24 cellular contexts compared by ENCODE assay signal in the genomic region with DNA sequence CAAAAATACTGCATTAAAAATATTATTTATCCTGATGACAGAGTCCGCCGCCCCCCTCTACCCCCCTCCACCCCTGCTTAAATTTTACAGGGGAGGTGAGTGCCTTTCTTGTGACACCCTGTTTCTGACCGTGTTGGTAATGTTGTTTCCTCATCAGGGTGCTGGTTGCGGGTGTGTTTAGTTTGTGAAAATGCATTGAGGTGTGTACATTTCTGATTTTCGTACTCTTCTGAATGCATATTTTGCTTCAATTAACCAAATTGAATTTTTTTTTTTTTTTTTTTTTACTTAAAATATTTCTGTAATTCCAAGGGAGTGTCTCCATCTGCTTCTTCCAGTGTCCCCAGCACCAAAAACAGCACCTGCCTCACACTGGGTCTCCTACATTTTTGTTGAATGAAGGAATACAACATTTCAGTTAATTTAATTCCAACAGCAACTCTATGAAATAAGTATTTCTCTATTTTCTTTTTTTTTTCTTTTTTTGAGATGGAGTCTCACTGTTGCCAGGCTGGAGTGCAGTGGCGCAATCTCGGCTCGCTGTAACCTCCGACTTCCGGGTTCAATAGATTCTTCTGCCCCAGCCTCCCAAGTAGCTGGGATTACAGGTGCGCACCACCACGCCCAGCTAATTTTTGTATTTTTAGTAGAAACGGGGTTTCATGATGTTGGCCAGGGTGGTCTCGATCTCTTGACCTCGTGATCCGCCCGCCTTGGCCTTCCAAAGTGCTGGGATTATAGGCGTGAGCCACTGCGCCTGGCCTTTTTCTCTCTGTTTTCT. TPM values are rescaled to one million over a fixed set of nuclear protein-coding genes. Genes with fewer than 3 reads are reported as not detected.
A peak's percentile ranks its signal among the peaks of the same experiment; 100 is the strongest.
DNase-seq lines count a peak whose midpoint lies in the region; ATAC-seq, FAIRE-seq and TF ChIP-seq lines count a peak whose summit lies in the region.
"Had no signal": no experiment of that assay in that cellular context is flagged by ENCODE, and none has a peak within 500 bp of the region (broad histone marks: within the 10 kb centered on the region; RNA-seq: fewer than 3 reads in every experiment).

No MANE protein-coding gene starts in this region.

- no peak overlapping the region for H2BK120ac ChIP-seq in mesenchymal stem cell (ENCODE audit: low read depth, low read length)

- no peaks in the 10 kb centered on the region for H4K20me1 ChIP-seq in astrocyte (ENCODE audit: insufficient read depth, low read length)

- ATAC-seq in HG03457 (IDR thresholded peaks at IDR 0.05; ENCODE audit: unreplicated experiment), result no peak
- ATAC-seq: activated CD4-positive, alpha-beta T cell treated with anti-CD3 and anti-CD28 coated beads for 36 hours; activated CD8-positive, alpha-beta memory T cell treated with anti-CD3 and anti-CD28 coated beads, Interleukin-2, amount 10 ng/mL, durations not matched to agents 7 days and 5 days; effector memory CD8-positive, alpha-beta T cell; heart right ventricle; mucosa of descending colon; T-cell had no signal

- no peak overlapping the region for H2BK12ac ChIP-seq in mesenchymal stem cell (ENCODE audit: low read length in 2 of 2)

- H2AFZ ChIP-seq in astrocyte (ENCODE audit: low read depth, low read length), result no peak overlapping the region
- H2AFZ ChIP-seq in mesenchymal stem cell (ENCODE audit: low read depth, low read length), result no peak overlapping the region

- H3K27ac ChIP-seq in cardiac muscle cell, result peak overlapping the region; percentile 98
- H3K27ac ChIP-seq in right atrium auricular region, result no peak overlapping the region
- peak overlapping the region; percentile 78 for H3K27ac ChIP-seq in astrocyte (ENCODE audit: low read depth, low read length)
- H3K27ac ChIP-seq in mesenchymal stem cell (ENCODE audit: low read length, poor library complexity, severe bottlenecking), result peak overlapping the region; percentile 14
- H3K27ac ChIP-seq: heart right ventricle, KMS-11, left ventricle myocardium inferior had no signal

- no peaks in the 10 kb centered on the region for H3K9me3 ChIP-seq in cardiac muscle cell (ENCODE audit: low read depth)
- H3K9me3 ChIP-seq in right atrium auricular region, result no peaks in the 10 kb centered on the region
- H3K9me3 ChIP-seq in astrocyte (ENCODE audit: insufficient read depth, low read depth, low read length), result no peaks in the 10 kb centered on the region
- H3K9me3 ChIP-seq in mesenchymal stem cell (ENCODE audit: control insufficient read depth, low read length), result no peaks in the 10 kb centered on the region
- H3K9me3 ChIP-seq: heart right ventricle, left ventricle myocardium inferior, mucosa of descending colon had no signal

- H2AK5ac ChIP-seq in mesenchymal stem cell (ENCODE audit: low read length, severe bottlenecking), result peak overlapping the region; percentile 64

- H3K9ac ChIP-seq in astrocyte (ENCODE audit: low read length), result peak overlapping the region; percentile 71
- no peak overlapping the region for H3K9ac ChIP-seq in mesenchymal stem cell (ENCODE audit: low read length)
- H3K9ac ChIP-seq: KMS-11 had no signal

- peak overlapping the region; percentile 36 for H2BK5ac ChIP-seq in mesenchymal stem cell (ENCODE audit: low read depth, low read length, poor library complexity, severe bottlenecking)

- H3K4me1 ChIP-seq in cardiac muscle cell (ENCODE audit: low read depth), result peaks cover 47% of the 10 kb centered on the region
- H3K4me1 ChIP-seq in right atrium auricular region, result peaks cover 0 to 22% of the 10 kb centered on the region in 2 donors
- peaks cover 32% of the 10 kb centered on the region for H3K4me1 ChIP-seq in astrocyte (ENCODE audit: insufficient read depth, low read length)
- peaks cover 30% of the 10 kb centered on the region for H3K4me1 ChIP-seq in mesenchymal stem cell (ENCODE audit: control insufficient read depth, insufficient read depth, low read depth, low read length)

- TF ChIP-seq CTCF in cardiac muscle cell (IDR thresholded peaks at IDR 0.05; ENCODE audit: low read depth, low read length), result no peak
- TF ChIP-seq CTCF in right atrium auricular region (IDR thresholded peaks at IDR 0.05), result no peak
- TF ChIP-seq CTCF in astrocyte (IDR thresholded peaks at IDR 0.05; ENCODE audit: insufficient read depth, low read depth, low read length), result no peak

- H3K4me3 ChIP-seq in cardiac muscle cell (no peak overlapping the region), right atrium auricular region (no peak overlapping the region), astrocyte (ENCODE audit: insufficient read depth, low read depth, low read length) (no peak overlapping the region), mesenchymal stem cell (ENCODE audit: insufficient read depth in 1 of 2, low read depth in 1 of 2, low read length in 2 of 2) (no peak overlapping the region)
- H3K4me3 ChIP-seq: heart right ventricle, left ventricle myocardium inferior, mucosa of descending colon had no signal

- POLR2A ChIA-PET in HEK293T (lab: Yijun Ruan, JAX), result interaction anchor here (2.0 kb wide), 1 partner anchor 10 kb away, joined by 5 read pairs; no protein-coding TSS in a partner anchor

- H3K4me2 ChIP-seq in astrocyte (ENCODE audit: low read length) (peak overlapping the region; percentile 66), mesenchymal stem cell (ENCODE audit: low read length, poor library complexity, severe bottlenecking) (no peak overlapping the region)
- H3K4me2 ChIP-seq: KMS-11 had no signal

- no peak overlapping the region for H3K4ac ChIP-seq in mesenchymal stem cell (ENCODE audit: low read depth in 1 of 2, low read length in 2 of 2)

- H3K14ac ChIP-seq in mesenchymal stem cell (ENCODE audit: low read length in 2 of 2), result no peak overlapping the region

- H3K18ac ChIP-seq in mesenchymal stem cell (ENCODE audit: low read depth in 1 of 2, low read length in 2 of 2), result no peak overlapping the region

- H3K79me2 ChIP-seq in astrocyte (ENCODE audit: insufficient read depth, low read length), result peaks cover 16% of the 10 kb centered on the region

- H3K4me3 Mint-ChIP-seq in astrocyte (ENCODE audit: unreplicated experiment), result no peak overlapping the region
- H3K4me3 Mint-ChIP-seq: activated CD4-positive, alpha-beta T cell treated with anti-CD3 and anti-CD28 coated beads for 36 hours; activated CD8-positive, alpha-beta memory T cell treated with anti-CD3 and anti-CD28 coated beads, Interleukin-2, amount 10 ng/mL, durations not matched to agents 7 days and 5 days; effector memory CD8-positive, alpha-beta T cell; T-cell had no signal

- H3K36me3 Mint-ChIP-seq in astrocyte (ENCODE audit: low read depth, unreplicated experiment), result peaks cover 2% of the 10 kb centered on the region
- H3K36me3 Mint-ChIP-seq: activated naive CD8-positive, alpha-beta T cell treated with anti-CD3 and anti-CD28 coated beads for 36 hours; T-cell had no signal

- H3K27me3 ChIP-seq in cardiac muscle cell, result no peaks in the 10 kb centered on the region
- H3K27me3 ChIP-seq in right atrium auricular region, result no peaks in the 10 kb centered on the region
- H3K27me3 ChIP-seq in astrocyte (ENCODE audit: insufficient read depth, low read length), result no peaks in the 10 kb centered on the region
- peaks cover 0 to 7% of the 10 kb centered on the region in 2 experiments for H3K27me3 ChIP-seq in mesenchymal stem cell (ENCODE audit: control insufficient read depth in 1 of 2, insufficient read depth in 1 of 2, low read length in 2 of 2)

- no peaks in the 10 kb centered on the region for H3K27me3 Mint-ChIP-seq in astrocyte (ENCODE audit: low read depth, unreplicated experiment)
- H3K27me3 Mint-ChIP-seq: activated naive CD8-positive, alpha-beta T cell treated with anti-CD3 and anti-CD28 coated beads for 36 hours; effector memory CD8-positive, alpha-beta T cell; T-cell had no signal

- CTCF ChIA-PET in HEK293T (lab: Yijun Ruan, JAX), result no interaction called here

- peaks cover 46% of the 10 kb centered on the region for H3K4me1 Mint-ChIP-seq in astrocyte (ENCODE audit: low read depth, unreplicated experiment)

- H4K91ac ChIP-seq in mesenchymal stem cell (ENCODE audit: low read length), result no peak overlapping the region

- peaks cover 12% of the 10 kb centered on the region for H3K79me1 ChIP-seq in mesenchymal stem cell (replicated peaks; ENCODE audit: low read length, poor library complexity, severe bottlenecking)

- no peak overlapping the region for H4K8ac ChIP-seq in mesenchymal stem cell (ENCODE audit: low read length)

- no peak overlapping the region for H2BK15ac ChIP-seq in mesenchymal stem cell (ENCODE audit: low read depth, poor library complexity, severe bottlenecking)

- H3K36me3 ChIP-seq in cardiac muscle cell (no peaks in the 10 kb centered on the region), right atrium auricular region (no peaks in the 10 kb centered on the region), astrocyte (ENCODE audit: insufficient read depth, low read length) (no peaks in the 10 kb centered on the region), mesenchymal stem cell (ENCODE audit: control insufficient read depth in 1 of 2, insufficient read depth in 2 of 2, low read depth in 1 of 2, low read length in 2 of 2) (no peaks in the 10 kb centered on the region)
- H3K36me3 ChIP-seq: heart right ventricle, left ventricle myocardium inferior had no signal

- H3K27ac Mint-ChIP-seq in astrocyte (ENCODE audit: unreplicated experiment), result peak overlapping the region; percentile 91
- H3K27ac Mint-ChIP-seq: activated CD8-positive, alpha-beta memory T cell treated with anti-CD3 and anti-CD28 coated beads, Interleukin-2, amount 10 ng/mL, durations not matched to agents 7 days and 5 days; activated naive CD8-positive, alpha-beta T cell treated with anti-CD3 and anti-CD28 coated beads for 36 hours; T-cell had no signal

- no peak overlapping the region for H3K23ac ChIP-seq in mesenchymal stem cell (ENCODE audit: low read length in 2 of 2)

- no peaks in the 10 kb centered on the region for H3K9me3 Mint-ChIP-seq in astrocyte (ENCODE audit: unreplicated experiment)
- H3K9me3 Mint-ChIP-seq: activated naive CD8-positive, alpha-beta T cell treated with anti-CD3 and anti-CD28 coated beads for 36 hours; effector memory CD8-positive, alpha-beta T cell; immature natural killer cell; T-cell had no signal

- WGBS in mesenchymal stem cell, result 97% methylated on average over 14 of the region's 19 CpGs

- FAIRE-seq in astrocyte (lab: Jason Lieb, UNC), result no peak
- FAIRE-seq: D721Med, TTC549 had no signal

- DNase-seq in cardiac muscle cell (ENCODE audit: low read depth in 1 of 2, low spot score in 1 of 2) (no peak), right atrium auricular region (ENCODE audit: low spot score) (no peak), astrocyte (ENCODE audit: low read depth) (no peak), mesenchymal stem cell (no peak), HEK293T (ENCODE audit: extremely low spot score) (no peak), KG1 (lab: John Stamatoyannopoulos, UW) (no peak)
- DNase-seq in activated CD4-positive, alpha-beta T cell treated with anti-CD3 and anti-CD28 coated beads for 4 hours, result no peak
- DNase-seq: activated CD8-positive, alpha-beta memory T cell treated with anti-CD3 and anti-CD28 coated beads, Interleukin-2, amount 10 ng/mL, durations not matched to agents 7 days and 5 days; C1 segment of cervical spinal cord; effector memory CD8-positive, alpha-beta T cell; heart right ventricle; immature natural killer cell; left ventricle myocardium inferior; NCI-H1105 treated with DMSO at 0.1 percent for 48 hours; NCI-H2107; NCI-H524 treated with DMSO at 0.1 percent for 48 hours; T-cell had no signal

RNA-seq across cellular contexts. Expression of a gene that starts 5.6 kb away (rescaled TPM):
- total RNA-seq in cardiac muscle cell (714 and 748 TPM in 2 replicates), right atrium auricular region (10 to 100 TPM; 25.0 to 51.5 TPM), astrocyte (506 and 521 TPM in 2 replicates)
- polyA plus RNA-seq in cardiac muscle cell, result 215 and 243 TPM in 2 replicates
- polyA plus RNA-seq in mesenchymal stem cell (2013, experiment 1 of 2), result 64.6 TPM
- polyA plus RNA-seq in mesenchymal stem cell (2013, experiment 2 of 2), result 64.8 TPM

Comparison
In these comparisons a context has a peak if more than half of its experiments do, and no peak if none do; other contexts are left out.
1. H3K27ac ChIP-seq: peak in cardiac muscle cell (single experiment), astrocyte (single experiment) and mesenchymal stem cell (single experiment); none in right atrium auricular region (0 of 2).